ENCODE assay signal across 8 cellular contexts in genomic region chr6:138987299-138987642, GRCh38. TPM values are rescaled to one million over a fixed set of nuclear protein-coding genes. Genes with fewer than 3 reads are reported as not detected.
DNase-seq lines count a peak whose midpoint lies in the region; ATAC-seq and TF ChIP-seq lines count a peak whose summit lies in the region.

No MANE protein-coding gene starts in this region.

- no TSS peak for BruUV-seq in OCI-LY7 (replicated peaks; lab: Mats Ljungman, UMichigan)

- H3K79me2 ChIP-seq in OCI-LY7 (ENCODE audit: insufficient read depth, low read depth, low read length) (peaks cover 52% of the 10 kb centered on the region), neural progenitor cell (ENCODE audit: low read depth) (peaks cover 55% of the 10 kb centered on the region)

- peak; percentile 28 for DNase-seq in NCI-H1105 treated with DMSO at 0.1 percent for 48 hours (lab: John Stamatoyannopoulos, UW)
- no peak for DNase-seq in NCI-H1105 (lab: John Stamatoyannopoulos, UW)
- DNase-seq in OCI-LY7 (ENCODE audit: low spot score), result no peak
- DNase-seq in epithelial cell of proximal tubule (ENCODE audit: low read depth), result no peak
- DNase-seq in neural progenitor cell (ENCODE audit: low spot score), result no peak
- no peak for DNase-seq in NCI-H345 (lab: John Stamatoyannopoulos, UW)
- DNase-seq in stimulated activated CD4-positive, alpha-beta T cell treated with anti-CD3 and anti-CD28 coated beads, Interleukin-2, amount 100 ng/mL, for 24 hours, result no peak

- H3K36me3 ChIP-seq in OCI-LY7 (ENCODE audit: insufficient read depth, low read length) (no peaks in the 10 kb centered on the region), neural progenitor cell (no peaks in the 10 kb centered on the region)

- H2AFZ ChIP-seq in OCI-LY7 (ENCODE audit: low read length) (peak overlapping the region; percentile 100; the same call in 1 of the 2 replicates), neural progenitor cell (replicated peaks) (peak overlapping the region; percentile 61)

- CTCF ChIA-PET in OCI-LY7 (lab: Charles Lee; ENCODE audit: unreplicated experiment), result no interaction called here

- no peak overlapping the region for H3K27ac Mint-ChIP-seq in neural progenitor cell

- H3K4me1 ChIP-seq in OCI-LY7 (ENCODE audit: insufficient read depth, low read length, poor library complexity, severe bottlenecking), result peaks cover 33% of the 10 kb centered on the region
- H3K4me1 ChIP-seq in neural progenitor cell, result peaks cover 16% of the 10 kb centered on the region

- ATAC-seq in HG02884 (IDR thresholded peaks at IDR 0.05; ENCODE audit: unreplicated experiment), result no peak

- no peaks in the 10 kb centered on the region for H3K36me3 Mint-ChIP-seq in neural progenitor cell

- H3K4me1 Mint-ChIP-seq in neural progenitor cell, result peaks cover 19% of the 10 kb centered on the region

- H3K27ac ChIP-seq in OCI-LY7 (ENCODE audit: low read depth, low read length, poor library complexity, severe bottlenecking) (peak overlapping the region; percentile 67), neural progenitor cell (peak overlapping the region; percentile 40)

- no peaks in the 10 kb centered on the region for H3K27me3 ChIP-seq in neural progenitor cell

- TF ChIP-seq CTCF in OCI-LY7 (conservative IDR thresholded peaks at IDR 0.05; ENCODE audit: low read length) (no peak), epithelial cell of proximal tubule (conservative IDR thresholded peaks at IDR 0.05; ENCODE audit: low read depth, low read length) (no peak), neural progenitor cell (IDR thresholded peaks at IDR 0.05) (no peak)

- POLR2A ChIA-PET in OCI-LY7 (lab: Charles Lee), result interaction anchor here (0.6 to 1.4 kb wide), 7 partner anchors 10 to 577 kb away, joined by 3 to 6 read pairs (median 3); no protein-coding TSS in a partner anchor

- H3K4me3 ChIP-seq in OCI-LY7 (ENCODE audit: low read depth, low read length, poor library complexity, severe bottlenecking) (peak overlapping the region; percentile 87), epithelial cell of proximal tubule (ENCODE audit: low read depth, low read length) (peak overlapping the region; percentile 88), neural progenitor cell (peak overlapping the region; percentile 93)

- H3F3A ChIP-seq in neural progenitor cell (ENCODE audit: low read depth), result no peaks in the 10 kb centered on the region

- peak overlapping the region; percentile 92 for H3K4me2 ChIP-seq in OCI-LY7 (ENCODE audit: low read length)
- peak overlapping the region; percentile 93 for H3K4me2 ChIP-seq in neural progenitor cell

- H3K9ac ChIP-seq in neural progenitor cell, result peak overlapping the region; percentile 81

- H3K9me3 Mint-ChIP-seq in neural progenitor cell, result no peaks in the 10 kb centered on the region

- peaks cover 20% of the 10 kb centered on the region for H4K20me1 ChIP-seq in OCI-LY7 (ENCODE audit: insufficient read depth, low read length)
- H4K20me1 ChIP-seq in neural progenitor cell (ENCODE audit: low read depth), result peaks cover 50% of the 10 kb centered on the region

- intact Hi-C loops in OCI-LY7 (cut with micrococcal nuclease; ENCODE audit: unreplicated experiment), result loop anchor here (2.0 to 5.0 kb wide), 4 partner anchors 125 to 388 kb away; partner anchors contain the start of genes CITED2 and HECA

- H3K4me3 Mint-ChIP-seq in neural progenitor cell, result peak overlapping the region; percentile 92

- H3K9me2 ChIP-seq in OCI-LY7 (ENCODE audit: insufficient read depth, low read length), result no peaks in the 10 kb centered on the region

- H3K27me3 Mint-ChIP-seq in neural progenitor cell (ENCODE audit: insufficient read depth, low read depth), result peaks cover 5% of the 10 kb centered on the region

- H3K9me3 ChIP-seq in OCI-LY7 (ENCODE audit: low read length) (no peaks in the 10 kb centered on the region), neural progenitor cell (ENCODE audit: low read depth) (no peaks in the 10 kb centered on the region)

RNA-seq across cellular contexts. Expression of gene REPS1, which starts 0.8 kb away (rescaled TPM):
- total RNA-seq in OCI-LY7 (2014; rRNA removed; shearing (Covaris generic)), result 29.0 and 40.0 TPM in 2 replicates
- total RNA-seq in OCI-LY7 (2022) (53.9 and 68.6 TPM in 2 replicates), epithelial cell of proximal tubule (26.8 and 27.1 TPM in 2 replicates), neural progenitor cell (ENCODE audit: low replicate concordance) (86.1 and 97.5 TPM in 2 replicates)

RNA-seq across cellular contexts. Expression of gene ABRACL, which starts 41.3 kb away (rescaled TPM):
- total RNA-seq in OCI-LY7 (2014; rRNA removed; shearing (Covaris generic)), result 69.7 and 70.1 TPM in 2 replicates
- 56.0 and 73.5 TPM in 2 replicates for total RNA-seq in OCI-LY7 (2022)
- 159 and 164 TPM in 2 replicates for total RNA-seq in epithelial cell of proximal tubule
- 134 and 242 TPM in 2 replicates for total RNA-seq in neural progenitor cell (ENCODE audit: low replicate concordance)
